In the genomic region with DNA sequence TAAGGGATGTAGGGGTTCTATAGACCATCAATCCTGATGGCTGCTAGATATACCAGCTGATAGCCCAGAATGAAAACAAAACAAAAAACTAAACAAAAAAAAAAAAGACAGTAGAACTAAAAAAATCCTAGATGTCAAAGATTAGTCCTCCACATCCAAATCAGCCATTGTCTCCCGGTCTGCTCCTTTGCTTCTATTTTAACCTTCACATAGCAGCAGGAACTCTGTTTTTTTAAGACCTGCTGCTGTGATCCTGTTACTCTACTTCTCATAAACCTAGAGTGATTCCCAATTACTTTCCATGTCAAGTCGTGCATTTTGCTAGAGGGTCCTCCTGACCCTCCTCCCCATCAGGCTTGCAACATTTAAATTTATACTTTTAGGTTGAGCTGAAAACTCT, we compare ENCODE assay signal across 11 cellular contexts. TPM values are rescaled to one million over a fixed set of nuclear protein-coding genes. Genes with fewer than 3 reads are reported as not detected.
DNase-seq lines count a peak whose midpoint lies in the region; ATAC-seq lines count a peak whose summit lies in the region.
"Had no signal": no experiment of that assay in that cellular context is flagged by ENCODE, and none has a peak within 500 bp of the region (broad histone marks: within the 10 kb centered on the region; RNA-seq: fewer than 3 reads in every experiment).

No MANE protein-coding gene starts in this region.

- H3K27ac ChIP-seq in angular gyrus (ENCODE audit: low read depth, low read length) = peak overlapping the region; percentile 66
- H3K27ac ChIP-seq in muscle layer of duodenum (ENCODE audit: low read length) = peak overlapping the region; percentile 64
- peak overlapping the region; percentile 18 for H3K27ac ChIP-seq in thymus (ENCODE audit: low read depth)

- H3K36me3 ChIP-seq in muscle layer of duodenum (ENCODE audit: control insufficient read depth in 1 of 2, insufficient read depth in 2 of 2, low read length in 2 of 2) (peaks cover 2 to 6% of the 10 kb centered on the region in 2 donors), thymus (ENCODE audit: control insufficient read depth, insufficient read depth) (no peaks in the 10 kb centered on the region)

- CTCF ChIA-PET in activated CD4-positive, alpha-beta T cell treated with anti-CD3 and anti-CD28 coated beads, Interleukin-2, amount 10 ng/mL, durations not matched to agents 7 days and 5 days (lab: Charles Lee) = interaction anchor here (1.0 kb wide), 1 partner anchor 43 kb away, joined by 3 read pairs; no protein-coding TSS in a partner anchor

- POLR2A ChIA-PET in activated CD4-positive, alpha-beta T cell treated with anti-CD3 and anti-CD28 coated beads, Interleukin-2, amount 10 ng/mL, durations not matched to agents 7 days and 5 days (lab: Charles Lee) = no interaction called here

- no peak for DNase-seq in activated CD4-positive, alpha-beta T cell treated with anti-CD3 and anti-CD28 coated beads, Interleukin-2, amount 10 ng/mL, durations not matched to agents 7 days and 5 days
- no peak for DNase-seq in activated CD4-positive, alpha-beta T cell treated with anti-CD3 and anti-CD28 coated beads for 1 hour
- DNase-seq in mucosa of gallbladder (ENCODE audit: low spot score) (no peak), SIG-M5 (lab: John Stamatoyannopoulos, UW) (no peak)
- DNase-seq: activated CD4-positive, CD25-positive, alpha-beta regulatory T cell treated with anti-CD3 and anti-CD28 coated beads, Interleukin-2, amount 50 U/mL, for 72 hours had no signal

- H3K27me3 Mint-ChIP-seq in activated CD4-positive, alpha-beta T cell treated with anti-CD3 and anti-CD28 coated beads, Interleukin-2, amount 10 ng/mL, durations not matched to agents 7 days and 5 days = no peaks in the 10 kb centered on the region

- H3K4me3 ChIP-seq in muscle layer of duodenum (ENCODE audit: low read depth in 1 of 2, low read length in 2 of 2) (no peak overlapping the region), thymus (ENCODE audit: low read length) (no peak overlapping the region)

- H3K27me3 ChIP-seq in muscle layer of duodenum (ENCODE audit: low read depth, low read length) (no peaks in the 10 kb centered on the region), thymus (ENCODE audit: control insufficient read depth, insufficient read depth) (no peaks in the 10 kb centered on the region)

- peaks cover 10% of the 10 kb centered on the region for H3K36me3 Mint-ChIP-seq in activated CD4-positive, alpha-beta T cell treated with anti-CD3 and anti-CD28 coated beads, Interleukin-2, amount 10 ng/mL, durations not matched to agents 7 days and 5 days (ENCODE audit: low read depth)

- H3K27ac Mint-ChIP-seq in activated CD4-positive, alpha-beta T cell treated with anti-CD3 and anti-CD28 coated beads, Interleukin-2, amount 10 ng/mL, durations not matched to agents 7 days and 5 days = peak overlapping the region; percentile 9

- H3K9me3 ChIP-seq in muscle layer of duodenum (ENCODE audit: control insufficient read depth in 1 of 2, low read length in 2 of 2) = no peaks in the 10 kb centered on the region
- H3K9me3 ChIP-seq in thymus (ENCODE audit: control insufficient read depth) = no peaks in the 10 kb centered on the region

- H3K9me3 Mint-ChIP-seq in activated CD4-positive, alpha-beta T cell treated with anti-CD3 and anti-CD28 coated beads, Interleukin-2, amount 10 ng/mL, durations not matched to agents 7 days and 5 days = no peaks in the 10 kb centered on the region

- peaks cover 43% of the 10 kb centered on the region for H3K4me1 Mint-ChIP-seq in activated CD4-positive, alpha-beta T cell treated with anti-CD3 and anti-CD28 coated beads, Interleukin-2, amount 10 ng/mL, durations not matched to agents 7 days and 5 days

- WGBS in thymus = 92% methylated on average over 2 of the region's 2 CpGs

- H3K4me3 Mint-ChIP-seq in activated CD4-positive, alpha-beta T cell treated with anti-CD3 and anti-CD28 coated beads, Interleukin-2, amount 10 ng/mL, durations not matched to agents 7 days and 5 days = no peak overlapping the region

- ATAC-seq in HG03457 (IDR thresholded peaks at IDR 0.05; ENCODE audit: unreplicated experiment) = no peak
- ATAC-seq: Panc1 had no signal

- H3K4me1 ChIP-seq in muscle layer of duodenum (ENCODE audit: control insufficient read depth in 1 of 2, insufficient read depth in 2 of 2, low read length in 2 of 2) (peaks cover 11 to 36% of the 10 kb centered on the region in 2 donors), thymus (ENCODE audit: control insufficient read depth, insufficient read depth, low read length) (peaks cover 11% of the 10 kb centered on the region)

RNA-seq across cellular contexts. Expression of a gene that starts 2.5 kb away (rescaled TPM):
- total RNA-seq in activated CD4-positive, alpha-beta T cell treated with anti-CD3 and anti-CD28 coated beads, Interleukin-2, amount 10 ng/mL, durations not matched to agents 7 days and 5 days = 10 to 100 TPM; 24.9 to 27.2 TPM
- 10.0 TPM for polyA plus RNA-seq in thymus
- 28.6 TPM for total RNA-seq in mucosa of gallbladder

RNA-seq across cellular contexts. Expression of a gene that starts 2.7 kb away (rescaled TPM):
- total RNA-seq in activated CD4-positive, alpha-beta T cell treated with anti-CD3 and anti-CD28 coated beads, Interleukin-2, amount 10 ng/mL, durations not matched to agents 7 days and 5 days = 10 to 100 TPM; 47.9 to 50.6 TPM
- polyA plus RNA-seq in thymus = 28.8 TPM
- total RNA-seq in mucosa of gallbladder = 34.9 TPM

RNA-seq across cellular contexts. Expression of a gene that starts 14.1 kb away (rescaled TPM):
- under 1 TPM; 0.69 TPM for total RNA-seq in activated CD4-positive, alpha-beta T cell treated with anti-CD3 and anti-CD28 coated beads, Interleukin-2, amount 10 ng/mL, durations not matched to agents 7 days and 5 days
- polyA plus RNA-seq in thymus = 0.37 TPM
- 4.9 TPM for total RNA-seq in mucosa of gallbladder
- total RNA-seq: fibroblast of villous mesenchyme had no signal
